Comparison of ENCODE assay signal across 8 cellular contexts in the genomic region with DNA sequence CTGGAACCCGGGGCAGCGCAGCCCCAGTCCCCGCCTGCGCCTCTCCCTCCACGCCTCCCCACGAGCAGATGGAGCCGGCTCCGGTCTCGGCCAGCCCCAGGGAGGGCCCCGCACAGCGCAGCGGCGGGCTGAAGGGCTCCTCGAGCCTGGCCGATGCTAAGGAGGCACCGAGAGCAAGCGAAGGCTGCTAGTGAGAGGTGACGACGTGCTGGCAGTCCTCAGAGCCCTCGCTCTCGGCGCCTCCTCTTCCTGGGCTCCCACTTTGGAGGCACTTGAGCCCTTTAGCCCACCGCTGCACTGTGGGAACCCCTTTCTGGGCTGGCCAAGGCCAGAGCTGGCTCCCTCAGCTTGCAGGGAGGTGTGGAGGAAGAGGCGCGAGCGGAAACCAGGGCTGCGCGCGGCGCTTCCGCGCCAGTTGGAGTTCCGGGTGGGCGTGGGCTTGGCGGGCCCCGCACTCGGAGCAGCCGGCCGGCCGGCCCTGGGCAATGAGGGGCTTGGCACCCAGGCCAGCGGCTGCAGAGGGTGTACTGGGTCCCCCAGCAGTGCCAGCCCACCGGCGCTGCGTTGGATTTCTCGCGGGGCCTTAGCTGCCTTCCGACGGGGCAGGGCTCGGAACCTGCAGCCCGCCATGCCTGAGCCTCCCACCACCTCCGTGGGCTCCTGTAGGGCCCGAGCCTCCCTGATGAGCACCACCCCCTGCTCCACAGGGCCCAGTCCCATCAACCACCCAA. TPM values are rescaled to one million over a fixed set of nuclear protein-coding genes. Genes with fewer than 3 reads are reported as not detected.
DNase-seq lines count a peak whose midpoint lies in the region; TF ChIP-seq lines count a peak whose summit lies in the region.

No MANE protein-coding gene starts in this region.

- no peaks in the 10 kb centered on the region for H3K36me3 Mint-ChIP-seq in glutamatergic neuron (ENCODE audit: unreplicated experiment)

- H3K27me3 ChIP-seq in HAP-1 (ENCODE audit: low read depth) = no peaks in the 10 kb centered on the region

- peaks cover 2% of the 10 kb centered on the region for H3K36me3 ChIP-seq in HAP-1 (replicated peaks)

- H3K9me3 Mint-ChIP-seq in glutamatergic neuron (ENCODE audit: unreplicated experiment) = peaks cover 7% of the 10 kb centered on the region

- in situ Hi-C loops in HAP-1 (cut with MboI; ENCODE audit: low sequenced_read_pairs) (no loop called here), astrocyte of the spinal cord (cut with HindIII; ENCODE audit: low sequenced_read_pairs) (no loop called here)

- H3K9me3 ChIP-seq in HAP-1 = peaks cover 14% of the 10 kb centered on the region

- H3K4me3 ChIP-seq in HAP-1 (peak overlapping the region; percentile 36), astrocyte of the spinal cord (ENCODE audit: low read depth, low read length) (peak overlapping the region; percentile 44)

- DNase-seq in HAP-1 (ENCODE audit: low spot score in 2 of 2) (peak; percentile 11 to 60), T-helper 1 cell (peak; percentile 30 to 70 (median 43)), astrocyte of the spinal cord (ENCODE audit: low read depth, low spot score) (peak; percentile 22), left kidney (ENCODE audit: low read depth, low spot score) (peak; percentile 74), NCI-H2196 treated with DMSO at 0.1 percent for 48 hours (lab: John Stamatoyannopoulos, UW; ENCODE audit: unreplicated experiment) (no peak), glutamatergic neuron (no peak)
- peak; percentile 54 to 59 for DNase-seq in stimulated activated CD8-positive, alpha-beta memory T cell treated with anti-CD3 and anti-CD28 coated beads, Interleukin-15, amount 100 ng/mL, for 48 hours (ENCODE audit: low read depth in 2 of 2)

- no peak overlapping the region for H3K27ac Mint-ChIP-seq in glutamatergic neuron (ENCODE audit: unreplicated experiment)

- peak overlapping the region; percentile 88 for H3K27ac ChIP-seq in 22Rv1

- H3K4me1 Mint-ChIP-seq in glutamatergic neuron (ENCODE audit: low read depth, unreplicated experiment) = peaks cover 12% of the 10 kb centered on the region

- H3K4me1 ChIP-seq in HAP-1 = peaks cover 21% of the 10 kb centered on the region

- no peak overlapping the region for H3K4me3 Mint-ChIP-seq in glutamatergic neuron (ENCODE audit: unreplicated experiment)

- TF ChIP-seq CTCF in 22Rv1 (IDR thresholded peaks at IDR 0.05) = no peak
- no peak for TF ChIP-seq CTCF in astrocyte of the spinal cord (IDR thresholded peaks at IDR 0.05; ENCODE audit: low read depth, low read length)
- no peak for TF ChIP-seq CTCF in glutamatergic neuron (IDR thresholded peaks at IDR 0.05; ENCODE audit: partially characterized antibody, unreplicated experiment)

- peaks cover 6% of the 10 kb centered on the region for H3K27me3 Mint-ChIP-seq in glutamatergic neuron (ENCODE audit: unreplicated experiment)

RNA-seq across cellular contexts. Expression of gene TMEM14C, which starts 2.5 kb away (rescaled TPM):
- total RNA-seq in glutamatergic neuron (ENCODE audit: unreplicated experiment) = 85.0 TPM

RNA-seq across cellular contexts. Expression of gene PAK1IP1, which starts 25.6 kb away (rescaled TPM):
- total RNA-seq in glutamatergic neuron (ENCODE audit: unreplicated experiment) = 14.6 TPM

RNA-seq across cellular contexts. Expression of gene C6orf52, which starts 26.0 kb away (rescaled TPM):
- 4.1 TPM for total RNA-seq in glutamatergic neuron (ENCODE audit: unreplicated experiment)

RNA-seq across cellular contexts. Expression of gene TMEM14B, which starts 27.2 kb away (rescaled TPM):
- total RNA-seq in glutamatergic neuron (ENCODE audit: unreplicated experiment) = 62.3 TPM

Comparison
In these comparisons a context has a peak if more than half of its experiments do, and no peak if none do; other contexts are left out.
1. DNase-seq: peak in HAP-1 (2 of 2), T-helper 1 cell (5 of 5), astrocyte of the spinal cord (single experiment), left kidney (single experiment) and stimulated activated CD8-positive, alpha-beta memory T cell treated with anti-CD3 and anti-CD28 coated beads, Interleukin-15, amount 100 ng/mL, for 48 hours (2 of 2); none in NCI-H2196 treated with DMSO at 0.1 percent for 48 hours (single experiment) and glutamatergic neuron (single experiment).